ENCODE assay signal across 19 cellular contexts in the genomic region with DNA sequence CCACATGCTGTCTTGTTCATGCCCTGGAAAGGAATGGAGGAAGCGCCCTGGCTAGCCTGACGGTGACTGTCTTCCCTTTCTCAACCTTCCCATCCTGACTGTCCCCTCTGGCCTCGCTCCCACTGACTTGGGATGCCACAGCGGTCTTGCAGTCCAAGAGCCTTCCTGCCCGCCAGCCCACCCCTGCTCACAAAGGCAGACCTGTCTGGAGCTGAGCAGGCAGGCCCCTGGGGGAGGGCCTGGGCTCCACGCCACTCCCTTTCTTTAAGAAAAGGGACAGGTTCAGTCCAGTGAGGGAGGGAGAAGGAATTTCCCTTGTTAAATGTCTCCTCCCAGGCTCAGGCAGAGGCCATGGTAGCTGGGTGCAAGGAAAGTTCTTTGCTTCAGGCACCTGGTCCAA. TPM values are rescaled to one million over a fixed set of nuclear protein-coding genes. Genes with fewer than 3 reads are reported as not detected.
DNase-seq lines count a peak whose midpoint lies in the region; ATAC-seq, FAIRE-seq and TF ChIP-seq lines count a peak whose summit lies in the region.
"Had no signal": no experiment of that assay in that cellular context is flagged by ENCODE, and none has a peak within 500 bp of the region (broad histone marks: within the 10 kb centered on the region; RNA-seq: fewer than 3 reads in every experiment).

No MANE protein-coding gene starts in this region.

- H3K4ac ChIP-seq in IMR-90 (ENCODE audit: low read depth, low read length), result 0 out of 2 replicates have a peak overlapping the region, but pooled peaks have one; percentile 7

- intact Hi-C loops in IMR-90 (cut with micrococcal nuclease) (no loop called here), prostate gland (cut with DNase I) (no loop called here)

- H3K23ac ChIP-seq in IMR-90 (ENCODE audit: low read depth, low read length), result no peak overlapping the region

- H3K4me1 ChIP-seq in IMR-90 (ENCODE audit: control insufficient read depth, insufficient read depth, low read length), result peaks cover 14% of the 10 kb centered on the region
- H3K4me1 ChIP-seq in prostate gland (replicated peaks), result no peaks in the 10 kb centered on the region

- dilution Hi-C loops in IMR-90 (cut with HindIII; ENCODE audit: low sequenced_read_pairs, unreplicated experiment), result no loop called here

- no peaks in the 10 kb centered on the region for H3K79me1 ChIP-seq in IMR-90 (ENCODE audit: low read depth in 1 of 2, low read length in 2 of 2)

- in situ Hi-C loops in IMR-90 (cut with MboI; ENCODE audit: low sequenced_read_pairs), result no loop called here

- DNase-seq in IMR-90, result no peak
- DNase-seq in bronchial epithelial cell (ENCODE audit: low read depth), result peak; percentile 45
- DNase-seq in islet precursor cell, result peak; percentile 93
- peak; percentile 51 for DNase-seq in prostate gland (ENCODE audit: low spot score)
- DNase-seq in NCI-H446 treated with DMSO at 0.1 percent for 48 hours (lab: John Stamatoyannopoulos, UW), result no peak
- DNase-seq: CD4-positive, CD25-positive, alpha-beta regulatory T cell; DMS79; GM23248; NCI-H1694; NCI-H2081 treated with DMSO at 0.1 percent for 48 hours; NCI-H748 treated with DMSO at 0.1 percent for 48 hours; PC-9; RPMI8226; SIG-M5; SK-N-SH had no signal

- no peak overlapping the region for H3K9ac ChIP-seq in IMR-90 (ENCODE audit: low read depth, low read length)
- H3K9ac ChIP-seq: GM23248, SK-N-SH had no signal

- CTCF ChIA-PET in IMR-90 (lab: Yijun Ruan, JAX), result interaction anchor here (1.0 to 1.4 kb wide), 2 partner anchors 9 to 12 kb away, joined by 3 to 6 read pairs; no protein-coding TSS in a partner anchor

- H3K36me3 ChIP-seq in IMR-90 (ENCODE audit: control insufficient read depth, insufficient read depth, low read length) (no peaks in the 10 kb centered on the region), bronchial epithelial cell (ENCODE audit: control insufficient read depth, insufficient read depth, low read length) (no peaks in the 10 kb centered on the region), prostate gland (no peaks in the 10 kb centered on the region)

- no peak overlapping the region for H2BK120ac ChIP-seq in IMR-90 (ENCODE audit: low read depth, low read length)

- H2BK15ac ChIP-seq in IMR-90 (ENCODE audit: low read depth, low read length), result no peak overlapping the region

- H3K14ac ChIP-seq in IMR-90 (replicated peaks; ENCODE audit: low read depth, low read length), result no peak overlapping the region

- H3K9me3 ChIP-seq in IMR-90 (ENCODE audit: control insufficient read depth, insufficient read depth, low read length) (no peaks in the 10 kb centered on the region), prostate gland (no peaks in the 10 kb centered on the region)
- H3K9me3 ChIP-seq: SK-N-SH had no signal

- H3K4me3 ChIP-seq in IMR-90 (ENCODE audit: insufficient read depth, low read depth, low read length) (no peak overlapping the region), bronchial epithelial cell (ENCODE audit: low read depth, low read length) (no peak overlapping the region), prostate gland (no peak overlapping the region)
- H3K4me3 ChIP-seq: GM23248, PC-9 had no signal

- H3K27me3 ChIP-seq in IMR-90 (ENCODE audit: control insufficient read depth, insufficient read depth, low read length), result peaks cover 1% of the 10 kb centered on the region; the same call in 1 of the 2 replicates
- H3K27me3 ChIP-seq in bronchial epithelial cell (ENCODE audit: control insufficient read depth, insufficient read depth, low read length), result no peaks in the 10 kb centered on the region
- no peaks in the 10 kb centered on the region for H3K27me3 ChIP-seq in prostate gland (replicated peaks; ENCODE audit: insufficient read depth)

- TF ChIP-seq RAD21 in IMR-90 (IDR thresholded peaks at IDR 0.05; ENCODE audit: low read length), result no peak

- H3K9me1 ChIP-seq in IMR-90 (ENCODE audit: insufficient read depth, low read length), result peaks cover 7% of the 10 kb centered on the region; the same call in 1 of the 2 replicates

- no peak for ATAC-seq in IMR-90 (ENCODE audit: low read depth)
- ATAC-seq in GM21447 (IDR thresholded peaks at IDR 0.05; ENCODE audit: unreplicated experiment), result no peak
- ATAC-seq in HG02840 (IDR thresholded peaks at IDR 0.05; ENCODE audit: low FRiP score, unreplicated experiment), result no peak

- POLR2A ChIA-PET in IMR-90 (lab: Charles Lee; ENCODE audit: unreplicated experiment), result no interaction called here

- H4K5ac ChIP-seq in IMR-90 (ENCODE audit: low read depth, low read length), result no peak overlapping the region

- peak overlapping the region; percentile 74; the same call in 1 of the 2 replicates for H2AK5ac ChIP-seq in IMR-90 (ENCODE audit: low read depth, low read length)

- H3K56ac ChIP-seq in IMR-90 (ENCODE audit: extremely low read depth, insufficient read depth, low read length), result no peak overlapping the region

- H3K18ac ChIP-seq in IMR-90 (ENCODE audit: low read depth, low read length), result no peak overlapping the region

- no TSS peak for BruUV-seq in IMR-90 (replicated peaks; lab: Mats Ljungman, UMichigan)

- no peak overlapping the region for H4K91ac ChIP-seq in IMR-90 (ENCODE audit: insufficient read depth, low read depth, low read length)

- TF ChIP-seq CTCF in IMR-90 (conservative IDR thresholded peaks at IDR 0.05; ENCODE audit: low read depth, low read length) (no peak), bronchial epithelial cell (IDR thresholded peaks at IDR 0.05; ENCODE audit: insufficient read depth, low read length, severe bottlenecking) (no peak), prostate gland (IDR thresholded peaks at IDR 0.05) (no peak)

- H3K27ac ChIP-seq in IMR-90 (ENCODE audit: insufficient read depth, low read length), result no peak overlapping the region
- H3K27ac ChIP-seq in prostate gland, result no peak overlapping the region
- H3K27ac ChIP-seq: GM23248, PC-9 had no signal

- H4K8ac ChIP-seq in IMR-90 (ENCODE audit: low read depth in 2 of 2, low read length in 2 of 2), result no peak overlapping the region

- TF ChIP-seq POLR2A in IMR-90 (IDR thresholded peaks at IDR 0.05; ENCODE audit: low read depth, low read length), result no peak
- TF ChIP-seq POLR2A in prostate gland (IDR thresholded peaks at IDR 0.05), result no peak

- H2AK9ac ChIP-seq in IMR-90 (replicated peaks; ENCODE audit: low read depth, low read length, poor library complexity), result no peak overlapping the region

- 100% methylated on average over 2 of the region's 6 CpGs; no CpG with 5 or more reads in 1 of the 2 experiments for WGBS in IMR-90 (ENCODE audit: extremely low coverage in 2 of 2, insufficient read length in 1 of 2), 2 experiments
- 55% methylated on average over 6 of the region's 6 CpGs for WGBS in prostate gland

- H3K4me2 ChIP-seq in IMR-90 (ENCODE audit: low read depth, low read length), result no peak overlapping the region
- H3K4me2 ChIP-seq: PC-9, SK-N-SH had no signal

- FAIRE-seq in bronchial epithelial cell (lab: Jason Lieb, UNC), result no peak

- H2BK20ac ChIP-seq in IMR-90 (ENCODE audit: low read depth, low read length), result no peak overlapping the region

- H4K20me1 ChIP-seq in IMR-90 (ENCODE audit: insufficient read depth, low read length), result no peaks in the 10 kb centered on the region

- peak overlapping the region; percentile 52 for H2AFZ ChIP-seq in IMR-90 (replicated peaks; ENCODE audit: low read length, poor library complexity)
- H2AFZ ChIP-seq: GM23248, PC-9 had no signal

- H2BK5ac ChIP-seq in IMR-90 (ENCODE audit: low read depth, low read length, poor library complexity, severe bottlenecking), result no peak overlapping the region

TF ChIP-seq in IMR-90, 13 proteins besides CTCF, POLR2A, EP300 and RAD21:
- TF ChIP-seq NFE2L2 (IDR thresholded peaks at IDR 0.05; ENCODE audit: low read depth, low read length) (no peak), CHD1 (IDR thresholded peaks at IDR 0.05; ENCODE audit: low read depth, low read length) (no peak), SMC3 (IDR thresholded peaks at IDR 0.05; ENCODE audit: low read depth, low read length) (no peak), MAZ (IDR thresholded peaks at IDR 0.05; ENCODE audit: borderline replicate concordance, low read depth, low read length) (no peak), RFX5 (IDR thresholded peaks at IDR 0.05; ENCODE audit: low read depth, low read length) (no peak)
TF ChIP-seq in IMR-90: peak in this region for 0.

RNA-seq across cellular contexts. Expression of a gene that starts 18.1 kb away (rescaled TPM):
- 7.7 and 8.1 TPM in 2 replicates for total RNA-seq in IMR-90 (2012; rRNA removed)
- 7.6 and 8.5 TPM in 2 replicates for polyA plus RNA-seq in IMR-90 (2012; rRNA removed)
- 2.3 and 3.6 TPM in 2 replicates for polyA plus RNA-seq in IMR-90 (2012; cell fraction: cytosol; rRNA removed)
- polyA plus RNA-seq in IMR-90 (2012; cell fraction: nucleus; rRNA removed; ENCODE audit: low replicate concordance), result 0.82 and 5.7 TPM in 2 replicates
- under 0.01 and 0.38 TPM in 2 replicates for total RNA-seq in bronchial epithelial cell
- 1 to 10 TPM; 2.0 to 9.4 TPM for total RNA-seq in prostate gland
- total RNA-seq: CD4-positive, CD25-positive, alpha-beta regulatory T cell; NCI-H460 had no signal
- polyA plus RNA-seq: CD4-positive, CD25-positive, alpha-beta regulatory T cell; IgD-negative memory B cell had no signal

Comparison
In these comparisons a context has a peak if more than half of its experiments do, and no peak if none do; other contexts are left out.
1. DNase-seq: peak in bronchial epithelial cell (single experiment), islet precursor cell (single experiment) and prostate gland (single experiment); none in IMR-90 (single experiment) and NCI-H446 treated with DMSO at 0.1 percent for 48 hours (single experiment).